Comparison of ENCODE assay signal across 1 cellular context in the genomic region with DNA sequence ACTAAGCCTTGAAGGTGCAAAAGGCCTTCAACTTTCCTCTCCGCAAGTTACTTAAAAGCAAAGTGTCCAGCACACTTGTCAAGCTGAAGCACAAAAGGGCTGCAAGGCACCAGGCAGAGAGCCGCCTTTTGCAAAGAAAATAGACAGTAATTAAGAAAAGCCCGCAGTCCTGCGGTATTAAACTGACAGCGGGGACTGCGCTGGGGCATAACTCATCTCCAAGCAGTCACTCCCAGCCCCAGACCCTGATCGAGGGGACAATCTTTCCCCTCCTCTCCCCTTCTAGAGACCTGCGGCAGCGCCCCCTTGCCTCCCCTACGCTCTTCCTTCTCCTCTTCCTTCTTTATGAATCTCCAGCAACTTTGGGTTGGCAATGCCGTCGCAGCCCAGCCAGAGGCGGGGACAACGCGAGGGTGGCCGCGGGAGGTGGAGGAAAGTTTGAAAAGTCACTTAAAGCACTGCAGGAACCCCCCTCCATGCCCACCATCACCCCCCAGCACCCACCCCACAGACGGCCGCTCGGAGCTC.
TF ChIP-seq lines count a peak whose summit lies in the region.

No MANE protein-coding gene starts in this region.

TF ChIP-seq in HEK293, 187 proteins besides CTCF, POLR2A, EP300 and RAD21 (continued from another document and continues in another):
- TF ChIP-seq, protein P1, sequence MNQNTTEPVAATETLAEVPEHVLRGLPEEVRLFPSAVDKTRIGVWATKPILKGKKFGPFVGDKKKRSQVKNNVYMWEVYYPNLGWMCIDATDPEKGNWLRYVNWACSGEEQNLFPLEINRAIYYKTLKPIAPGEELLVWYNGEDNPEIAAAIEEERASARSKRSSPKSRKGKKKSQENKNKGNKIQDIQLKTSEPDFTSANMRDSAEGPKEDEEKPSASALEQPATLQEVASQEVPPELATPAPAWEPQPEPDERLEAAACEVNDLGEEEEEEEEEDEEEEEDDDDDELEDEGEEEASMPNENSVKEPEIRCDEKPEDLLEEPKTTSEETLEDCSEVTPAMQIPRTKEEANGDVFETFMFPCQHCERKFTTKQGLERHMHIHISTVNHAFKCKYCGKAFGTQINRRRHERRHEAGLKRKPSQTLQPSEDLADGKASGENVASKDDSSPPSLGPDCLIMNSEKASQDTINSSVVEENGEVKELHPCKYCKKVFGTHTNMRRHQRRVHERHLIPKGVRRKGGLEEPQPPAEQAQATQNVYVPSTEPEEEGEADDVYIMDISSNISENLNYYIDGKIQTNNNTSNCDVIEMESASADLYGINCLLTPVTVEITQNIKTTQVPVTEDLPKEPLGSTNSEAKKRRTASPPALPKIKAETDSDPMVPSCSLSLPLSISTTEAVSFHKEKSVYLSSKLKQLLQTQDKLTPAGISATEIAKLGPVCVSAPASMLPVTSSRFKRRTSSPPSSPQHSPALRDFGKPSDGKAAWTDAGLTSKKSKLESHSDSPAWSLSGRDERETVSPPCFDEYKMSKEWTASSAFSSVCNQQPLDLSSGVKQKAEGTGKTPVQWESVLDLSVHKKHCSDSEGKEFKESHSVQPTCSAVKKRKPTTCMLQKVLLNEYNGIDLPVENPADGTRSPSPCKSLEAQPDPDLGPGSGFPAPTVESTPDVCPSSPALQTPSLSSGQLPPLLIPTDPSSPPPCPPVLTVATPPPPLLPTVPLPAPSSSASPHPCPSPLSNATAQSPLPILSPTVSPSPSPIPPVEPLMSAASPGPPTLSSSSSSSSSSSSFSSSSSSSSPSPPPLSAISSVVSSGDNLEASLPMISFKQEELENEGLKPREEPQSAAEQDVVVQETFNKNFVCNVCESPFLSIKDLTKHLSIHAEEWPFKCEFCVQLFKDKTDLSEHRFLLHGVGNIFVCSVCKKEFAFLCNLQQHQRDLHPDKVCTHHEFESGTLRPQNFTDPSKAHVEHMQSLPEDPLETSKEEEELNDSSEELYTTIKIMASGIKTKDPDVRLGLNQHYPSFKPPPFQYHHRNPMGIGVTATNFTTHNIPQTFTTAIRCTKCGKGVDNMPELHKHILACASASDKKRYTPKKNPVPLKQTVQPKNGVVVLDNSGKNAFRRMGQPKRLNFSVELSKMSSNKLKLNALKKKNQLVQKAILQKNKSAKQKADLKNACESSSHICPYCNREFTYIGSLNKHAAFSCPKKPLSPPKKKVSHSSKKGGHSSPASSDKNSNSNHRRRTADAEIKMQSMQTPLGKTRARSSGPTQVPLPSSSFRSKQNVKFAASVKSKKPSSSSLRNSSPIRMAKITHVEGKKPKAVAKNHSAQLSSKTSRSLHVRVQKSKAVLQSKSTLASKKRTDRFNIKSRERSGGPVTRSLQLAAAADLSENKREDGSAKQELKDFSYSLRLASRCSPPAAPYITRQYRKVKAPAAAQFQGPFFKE (tag by site-specific recombination; IDR thresholded peaks at IDR 0.05; ENCODE audit: borderline replicate concordance), result no peak
- TF ChIP-seq RBAK (tag by site-specific recombination; IDR thresholded peaks at IDR 0.05), result no peak
- no peak for TF ChIP-seq IKZF3 (tag by site-specific recombination; IDR thresholded peaks at IDR 0.05)
- TF ChIP-seq ZNF146 (tag by site-specific recombination; IDR thresholded peaks at IDR 0.05), result no peak
- no peak for TF ChIP-seq ZNF777 (tag by site-specific recombination; IDR thresholded peaks at IDR 0.05; ENCODE audit: borderline replicate concordance)
- no peak for TF ChIP-seq ZNF555 (tag by site-specific recombination; conservative IDR thresholded peaks at IDR 0.05)
- TF ChIP-seq ZNF2 (tag by site-specific recombination; IDR thresholded peaks at IDR 0.05), result no peak
- no peak for TF ChIP-seq ZNF558 (tag by site-specific recombination; IDR thresholded peaks at IDR 0.05)
- TF ChIP-seq, protein P2, sequence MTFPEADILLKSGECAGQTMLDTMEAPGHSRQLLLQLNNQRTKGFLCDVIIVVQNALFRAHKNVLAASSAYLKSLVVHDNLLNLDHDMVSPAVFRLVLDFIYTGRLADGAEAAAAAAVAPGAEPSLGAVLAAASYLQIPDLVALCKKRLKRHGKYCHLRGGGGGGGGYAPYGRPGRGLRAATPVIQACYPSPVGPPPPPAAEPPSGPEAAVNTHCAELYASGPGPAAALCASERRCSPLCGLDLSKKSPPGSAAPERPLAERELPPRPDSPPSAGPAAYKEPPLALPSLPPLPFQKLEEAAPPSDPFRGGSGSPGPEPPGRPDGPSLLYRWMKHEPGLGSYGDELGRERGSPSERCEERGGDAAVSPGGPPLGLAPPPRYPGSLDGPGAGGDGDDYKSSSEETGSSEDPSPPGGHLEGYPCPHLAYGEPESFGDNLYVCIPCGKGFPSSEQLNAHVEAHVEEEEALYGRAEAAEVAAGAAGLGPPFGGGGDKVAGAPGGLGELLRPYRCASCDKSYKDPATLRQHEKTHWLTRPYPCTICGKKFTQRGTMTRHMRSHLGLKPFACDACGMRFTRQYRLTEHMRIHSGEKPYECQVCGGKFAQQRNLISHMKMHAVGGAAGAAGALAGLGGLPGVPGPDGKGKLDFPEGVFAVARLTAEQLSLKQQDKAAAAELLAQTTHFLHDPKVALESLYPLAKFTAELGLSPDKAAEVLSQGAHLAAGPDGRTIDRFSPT (tag by site-specific recombination; IDR thresholded peaks at IDR 0.05), result no peak
- TF ChIP-seq KLF7 (tag by site-specific recombination; IDR thresholded peaks at IDR 0.05; ENCODE audit: borderline replicate concordance), result no peak
- no peak for TF ChIP-seq MEIS1 (CRISPR knock-in tag; IDR thresholded peaks at IDR 0.05; ENCODE audit: borderline replicate concordance)
- TF ChIP-seq ZNF335 (tag by site-specific recombination; conservative IDR thresholded peaks at IDR 0.05), result peak; percentile 75
- TF ChIP-seq, protein P3, sequence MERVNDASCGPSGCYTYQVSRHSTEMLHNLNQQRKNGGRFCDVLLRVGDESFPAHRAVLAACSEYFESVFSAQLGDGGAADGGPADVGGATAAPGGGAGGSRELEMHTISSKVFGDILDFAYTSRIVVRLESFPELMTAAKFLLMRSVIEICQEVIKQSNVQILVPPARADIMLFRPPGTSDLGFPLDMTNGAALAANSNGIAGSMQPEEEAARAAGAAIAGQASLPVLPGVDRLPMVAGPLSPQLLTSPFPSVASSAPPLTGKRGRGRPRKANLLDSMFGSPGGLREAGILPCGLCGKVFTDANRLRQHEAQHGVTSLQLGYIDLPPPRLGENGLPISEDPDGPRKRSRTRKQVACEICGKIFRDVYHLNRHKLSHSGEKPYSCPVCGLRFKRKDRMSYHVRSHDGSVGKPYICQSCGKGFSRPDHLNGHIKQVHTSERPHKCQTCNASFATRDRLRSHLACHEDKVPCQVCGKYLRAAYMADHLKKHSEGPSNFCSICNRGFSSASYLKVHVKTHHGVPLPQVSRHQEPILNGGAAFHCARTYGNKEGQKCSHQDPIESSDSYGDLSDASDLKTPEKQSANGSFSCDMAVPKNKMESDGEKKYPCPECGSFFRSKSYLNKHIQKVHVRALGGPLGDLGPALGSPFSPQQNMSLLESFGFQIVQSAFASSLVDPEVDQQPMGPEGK (tag by site-specific recombination; IDR thresholded peaks at IDR 0.05), result peak; percentile 55; the same call in 1 of the 2 replicates
- TF ChIP-seq, protein P4, sequence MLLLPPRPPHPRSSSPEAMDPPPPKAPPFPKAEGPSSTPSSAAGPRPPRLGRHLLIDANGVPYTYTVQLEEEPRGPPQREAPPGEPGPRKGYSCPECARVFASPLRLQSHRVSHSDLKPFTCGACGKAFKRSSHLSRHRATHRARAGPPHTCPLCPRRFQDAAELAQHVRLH (tag by site-specific recombination; IDR thresholded peaks at IDR 0.05), result no peak
- no peak for TF ChIP-seq FEZF1 (tag by site-specific recombination; IDR thresholded peaks at IDR 0.05)
- no peak; the same call in 1 of the 2 replicates for TF ChIP-seq ZNF366 (tag by site-specific recombination; conservative IDR thresholded peaks at IDR 0.05)
- no peak for TF ChIP-seq ZNF530 (tag by site-specific recombination; IDR thresholded peaks at IDR 0.05; ENCODE audit: low read depth)
- TF ChIP-seq GLIS2 (tag by site-specific recombination; IDR thresholded peaks at IDR 0.05), result peak; percentile 80
- peak; percentile 49; the same call in 1 of the 2 replicates for TF ChIP-seq MZF1 (tag by site-specific recombination; IDR thresholded peaks at IDR 0.05; ENCODE audit: borderline replicate concordance)
- TF ChIP-seq ZNF670 (tag by site-specific recombination; IDR thresholded peaks at IDR 0.05; ENCODE audit: low read depth), result no peak
- TF ChIP-seq, protein P5, sequence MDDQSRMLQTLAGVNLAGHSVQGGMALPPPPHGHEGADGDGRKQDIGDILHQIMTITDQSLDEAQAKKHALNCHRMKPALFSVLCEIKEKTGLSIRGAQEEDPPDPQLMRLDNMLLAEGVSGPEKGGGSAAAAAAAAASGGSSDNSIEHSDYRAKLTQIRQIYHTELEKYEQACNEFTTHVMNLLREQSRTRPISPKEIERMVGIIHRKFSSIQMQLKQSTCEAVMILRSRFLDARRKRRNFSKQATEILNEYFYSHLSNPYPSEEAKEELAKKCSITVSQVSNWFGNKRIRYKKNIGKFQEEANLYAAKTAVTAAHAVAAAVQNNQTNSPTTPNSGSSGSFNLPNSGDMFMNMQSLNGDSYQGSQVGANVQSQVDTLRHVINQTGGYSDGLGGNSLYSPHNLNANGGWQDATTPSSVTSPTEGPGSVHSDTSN (CRISPR knock-in tag; IDR thresholded peaks at IDR 0.05), result no peak
- TF ChIP-seq ZNF544 (tag by site-specific recombination; IDR thresholded peaks at IDR 0.05), result no peak
- TF ChIP-seq ZNF843 (tag by site-specific recombination; IDR thresholded peaks at IDR 0.05), result no peak
- TF ChIP-seq, protein P6, sequence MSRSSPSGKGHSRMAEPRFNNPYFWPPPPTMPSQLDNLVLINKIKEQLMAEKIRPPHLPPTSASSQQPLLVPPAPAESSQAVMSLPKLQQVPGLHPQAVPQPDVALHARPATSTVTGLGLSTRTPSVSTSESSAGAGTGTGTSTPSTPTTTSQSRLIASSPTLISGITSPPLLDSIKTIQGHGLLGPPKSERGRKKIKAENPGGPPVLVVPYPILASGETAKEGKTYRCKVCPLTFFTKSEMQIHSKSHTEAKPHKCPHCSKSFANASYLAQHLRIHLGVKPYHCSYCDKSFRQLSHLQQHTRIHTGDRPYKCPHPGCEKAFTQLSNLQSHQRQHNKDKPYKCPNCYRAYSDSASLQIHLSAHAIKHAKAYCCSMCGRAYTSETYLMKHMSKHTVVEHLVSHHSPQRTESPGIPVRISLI (tag by site-specific recombination; IDR thresholded peaks at IDR 0.05), result no peak
- TF ChIP-seq, protein P7, sequence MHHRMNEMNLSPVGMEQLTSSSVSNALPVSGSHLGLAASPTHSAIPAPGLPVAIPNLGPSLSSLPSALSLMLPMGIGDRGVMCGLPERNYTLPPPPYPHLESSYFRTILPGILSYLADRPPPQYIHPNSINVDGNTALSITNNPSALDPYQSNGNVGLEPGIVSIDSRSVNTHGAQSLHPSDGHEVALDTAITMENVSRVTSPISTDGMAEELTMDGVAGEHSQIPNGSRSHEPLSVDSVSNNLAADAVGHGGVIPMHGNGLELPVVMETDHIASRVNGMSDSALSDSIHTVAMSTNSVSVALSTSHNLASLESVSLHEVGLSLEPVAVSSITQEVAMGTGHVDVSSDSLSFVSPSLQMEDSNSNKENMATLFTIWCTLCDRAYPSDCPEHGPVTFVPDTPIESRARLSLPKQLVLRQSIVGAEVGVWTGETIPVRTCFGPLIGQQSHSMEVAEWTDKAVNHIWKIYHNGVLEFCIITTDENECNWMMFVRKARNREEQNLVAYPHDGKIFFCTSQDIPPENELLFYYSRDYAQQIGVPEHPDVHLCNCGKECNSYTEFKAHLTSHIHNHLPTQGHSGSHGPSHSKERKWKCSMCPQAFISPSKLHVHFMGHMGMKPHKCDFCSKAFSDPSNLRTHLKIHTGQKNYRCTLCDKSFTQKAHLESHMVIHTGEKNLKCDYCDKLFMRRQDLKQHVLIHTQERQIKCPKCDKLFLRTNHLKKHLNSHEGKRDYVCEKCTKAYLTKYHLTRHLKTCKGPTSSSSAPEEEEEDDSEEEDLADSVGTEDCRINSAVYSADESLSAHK (tag by site-specific recombination; IDR thresholded peaks at IDR 0.05), result no peak
- no peak for TF ChIP-seq OSR2 (tag by site-specific recombination; IDR thresholded peaks at IDR 0.05)
- TF ChIP-seq YY1 (tag by site-specific recombination; IDR thresholded peaks at IDR 0.05), result no peak
- TF ChIP-seq ZNF341 (tag by site-specific recombination; IDR thresholded peaks at IDR 0.05; ENCODE audit: low read depth), result peak; percentile 48
- TF ChIP-seq, protein P8, sequence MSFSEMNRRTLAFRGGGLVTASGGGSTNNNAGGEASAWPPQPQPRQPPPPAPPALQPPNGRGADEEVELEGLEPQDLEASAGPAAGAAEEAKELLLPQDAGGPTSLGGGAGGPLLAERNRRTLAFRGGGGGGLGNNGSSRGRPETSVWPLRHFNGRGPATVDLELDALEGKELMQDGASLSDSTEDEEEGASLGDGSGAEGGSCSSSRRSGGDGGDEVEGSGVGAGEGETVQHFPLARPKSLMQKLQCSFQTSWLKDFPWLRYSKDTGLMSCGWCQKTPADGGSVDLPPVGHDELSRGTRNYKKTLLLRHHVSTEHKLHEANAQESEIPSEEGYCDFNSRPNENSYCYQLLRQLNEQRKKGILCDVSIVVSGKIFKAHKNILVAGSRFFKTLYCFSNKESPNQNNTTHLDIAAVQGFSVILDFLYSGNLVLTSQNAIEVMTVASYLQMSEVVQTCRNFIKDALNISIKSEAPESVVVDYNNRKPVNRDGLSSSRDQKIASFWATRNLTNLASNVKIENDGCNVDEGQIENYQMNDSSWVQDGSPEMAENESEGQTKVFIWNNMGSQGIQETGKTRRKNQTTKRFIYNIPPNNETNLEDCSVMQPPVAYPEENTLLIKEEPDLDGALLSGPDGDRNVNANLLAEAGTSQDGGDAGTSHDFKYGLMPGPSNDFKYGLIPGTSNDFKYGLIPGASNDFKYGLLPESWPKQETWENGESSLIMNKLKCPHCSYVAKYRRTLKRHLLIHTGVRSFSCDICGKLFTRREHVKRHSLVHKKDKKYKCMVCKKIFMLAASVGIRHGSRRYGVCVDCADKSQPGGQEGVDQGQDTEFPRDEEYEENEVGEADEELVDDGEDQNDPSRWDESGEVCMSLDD (tag by site-specific recombination; IDR thresholded peaks at IDR 0.05), result 0 out of 2 replicates have a peak, but pooled peaks have one; percentile 24
- TF ChIP-seq, protein P9, sequence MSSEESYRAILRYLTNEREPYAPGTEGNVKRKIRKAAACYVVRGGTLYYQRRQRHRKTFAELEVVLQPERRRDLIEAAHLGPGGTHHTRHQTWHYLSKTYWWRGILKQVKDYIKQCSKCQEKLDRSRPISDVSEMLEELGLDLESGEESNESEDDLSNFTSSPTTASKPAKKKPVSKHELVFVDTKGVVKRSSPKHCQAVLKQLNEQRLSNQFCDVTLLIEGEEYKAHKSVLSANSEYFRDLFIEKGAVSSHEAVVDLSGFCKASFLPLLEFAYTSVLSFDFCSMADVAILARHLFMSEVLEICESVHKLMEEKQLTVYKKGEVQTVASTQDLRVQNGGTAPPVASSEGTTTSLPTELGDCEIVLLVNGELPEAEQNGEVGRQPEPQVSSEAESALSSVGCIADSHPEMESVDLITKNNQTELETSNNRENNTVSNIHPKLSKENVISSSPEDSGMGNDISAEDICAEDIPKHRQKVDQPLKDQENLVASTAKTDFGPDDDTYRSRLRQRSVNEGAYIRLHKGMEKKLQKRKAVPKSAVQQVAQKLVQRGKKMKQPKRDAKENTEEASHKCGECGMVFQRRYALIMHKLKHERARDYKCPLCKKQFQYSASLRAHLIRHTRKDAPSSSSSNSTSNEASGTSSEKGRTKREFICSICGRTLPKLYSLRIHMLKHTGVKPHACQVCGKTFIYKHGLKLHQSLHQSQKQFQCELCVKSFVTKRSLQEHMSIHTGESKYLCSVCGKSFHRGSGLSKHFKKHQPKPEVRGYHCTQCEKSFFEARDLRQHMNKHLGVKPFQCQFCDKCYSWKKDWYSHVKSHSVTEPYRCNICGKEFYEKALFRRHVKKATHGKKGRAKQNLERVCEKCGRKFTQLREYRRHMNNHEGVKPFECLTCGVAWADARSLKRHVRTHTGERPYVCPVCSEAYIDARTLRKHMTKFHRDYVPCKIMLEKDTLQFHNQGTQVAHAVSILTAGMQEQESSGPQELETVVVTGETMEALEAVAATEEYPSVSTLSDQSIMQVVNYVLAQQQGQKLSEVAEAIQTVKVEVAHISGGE (tag by site-specific recombination; conservative IDR thresholded peaks at IDR 0.05; ENCODE audit: low read depth), result peak; percentile 31; the same call in 1 of the 2 replicates
- no peak for TF ChIP-seq ZNF169 (tag by site-specific recombination; IDR thresholded peaks at IDR 0.05)
- no peak for TF ChIP-seq ZFP3 (tag by site-specific recombination; IDR thresholded peaks at IDR 0.05; ENCODE audit: low read depth)
